ENCODE assay signal across 1 cellular context in the genomic region with DNA sequence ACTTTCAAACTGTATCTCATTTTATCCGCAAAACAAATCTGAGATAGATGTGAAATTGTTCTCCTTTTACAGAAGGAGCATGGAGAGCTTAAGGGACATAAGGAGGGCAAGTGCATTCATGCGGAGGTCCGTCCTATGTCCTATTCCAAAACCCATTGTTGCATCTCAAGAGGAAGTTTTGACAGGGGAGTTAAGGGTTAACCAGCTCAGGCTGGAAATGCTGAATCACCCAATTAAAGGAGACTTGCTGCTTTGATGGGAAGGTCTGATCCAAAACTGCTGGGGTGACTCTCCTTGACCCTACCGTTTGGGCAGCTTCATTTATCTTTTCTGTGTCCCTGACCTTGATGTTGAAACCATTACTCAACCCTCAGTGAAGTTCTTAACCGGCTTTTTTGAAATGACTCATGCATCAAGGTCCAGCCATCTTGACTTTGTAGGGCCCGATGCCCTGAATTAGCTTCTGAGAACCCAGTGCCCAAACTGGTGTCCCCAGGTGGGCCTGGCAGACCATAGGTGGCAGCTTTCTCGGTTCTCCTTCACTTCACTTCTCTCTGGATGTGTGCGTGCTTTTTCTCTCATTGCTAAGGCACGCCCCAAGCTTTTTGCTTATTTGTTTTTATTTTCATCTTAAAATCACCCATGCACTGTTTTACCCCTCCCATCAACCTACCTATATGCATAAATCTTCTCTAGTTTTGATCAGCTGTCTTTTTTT.
A peak's percentile ranks its signal among the peaks of the same experiment; 100 is the strongest.
TF ChIP-seq lines count a peak whose summit lies in the region.

No MANE protein-coding gene starts in this region.

TF ChIP-seq in K562, 482 proteins besides CTCF, POLR2A, EP300 and RAD21 (continued from another document and continues in another):
- TF ChIP-seq POLR2AphosphoS2 (IDR thresholded peaks at IDR 0.05; ENCODE audit: low read length), result no peak
- no peak for TF ChIP-seq ZFP36 (IDR thresholded peaks at IDR 0.05; ENCODE audit: low read depth, low read length, partially characterized antibody)
- no peak for TF ChIP-seq XRCC4 (IDR thresholded peaks at IDR 0.05; ENCODE audit: extremely low read depth, insufficient read depth, insufficient read length)
- TF ChIP-seq ZNF24 (IDR thresholded peaks at IDR 0.05), result no peak
- no peak for TF ChIP-seq GTF2A2 (tag; IDR thresholded peaks at IDR 0.05)
- no peak for TF ChIP-seq FOXK1 (CRISPR knock-in tag; IDR thresholded peaks at IDR 0.05; ENCODE audit: borderline replicate concordance)
- TF ChIP-seq ZNF766 (CRISPR knock-in tag; conservative IDR thresholded peaks at IDR 0.05), result no peak
- 0 out of 2 replicates have a peak, but pooled peaks have one; percentile 35 for TF ChIP-seq KLF1 (tag; IDR thresholded peaks at IDR 0.05)
- no peak for TF ChIP-seq CAMTA2 (CRISPR knock-in tag; conservative IDR thresholded peaks at IDR 0.05)
- TF ChIP-seq, protein P1, sequence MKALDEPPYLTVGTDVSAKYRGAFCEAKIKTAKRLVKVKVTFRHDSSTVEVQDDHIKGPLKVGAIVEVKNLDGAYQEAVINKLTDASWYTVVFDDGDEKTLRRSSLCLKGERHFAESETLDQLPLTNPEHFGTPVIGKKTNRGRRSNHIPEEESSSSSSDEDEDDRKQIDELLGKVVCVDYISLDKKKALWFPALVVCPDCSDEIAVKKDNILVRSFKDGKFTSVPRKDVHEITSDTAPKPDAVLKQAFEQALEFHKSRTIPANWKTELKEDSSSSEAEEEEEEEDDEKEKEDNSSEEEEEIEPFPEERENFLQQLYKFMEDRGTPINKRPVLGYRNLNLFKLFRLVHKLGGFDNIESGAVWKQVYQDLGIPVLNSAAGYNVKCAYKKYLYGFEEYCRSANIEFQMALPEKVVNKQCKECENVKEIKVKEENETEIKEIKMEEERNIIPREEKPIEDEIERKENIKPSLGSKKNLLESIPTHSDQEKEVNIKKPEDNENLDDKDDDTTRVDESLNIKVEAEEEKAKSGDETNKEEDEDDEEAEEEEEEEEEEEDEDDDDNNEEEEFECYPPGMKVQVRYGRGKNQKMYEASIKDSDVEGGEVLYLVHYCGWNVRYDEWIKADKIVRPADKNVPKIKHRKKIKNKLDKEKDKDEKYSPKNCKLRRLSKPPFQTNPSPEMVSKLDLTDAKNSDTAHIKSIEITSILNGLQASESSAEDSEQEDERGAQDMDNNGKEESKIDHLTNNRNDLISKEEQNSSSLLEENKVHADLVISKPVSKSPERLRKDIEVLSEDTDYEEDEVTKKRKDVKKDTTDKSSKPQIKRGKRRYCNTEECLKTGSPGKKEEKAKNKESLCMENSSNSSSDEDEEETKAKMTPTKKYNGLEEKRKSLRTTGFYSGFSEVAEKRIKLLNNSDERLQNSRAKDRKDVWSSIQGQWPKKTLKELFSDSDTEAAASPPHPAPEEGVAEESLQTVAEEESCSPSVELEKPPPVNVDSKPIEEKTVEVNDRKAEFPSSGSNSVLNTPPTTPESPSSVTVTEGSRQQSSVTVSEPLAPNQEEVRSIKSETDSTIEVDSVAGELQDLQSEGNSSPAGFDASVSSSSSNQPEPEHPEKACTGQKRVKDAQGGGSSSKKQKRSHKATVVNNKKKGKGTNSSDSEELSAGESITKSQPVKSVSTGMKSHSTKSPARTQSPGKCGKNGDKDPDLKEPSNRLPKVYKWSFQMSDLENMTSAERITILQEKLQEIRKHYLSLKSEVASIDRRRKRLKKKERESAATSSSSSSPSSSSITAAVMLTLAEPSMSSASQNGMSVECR (CRISPR knock-in tag; IDR thresholded peaks at IDR 0.05), result no peak
- TF ChIP-seq, protein P2, sequence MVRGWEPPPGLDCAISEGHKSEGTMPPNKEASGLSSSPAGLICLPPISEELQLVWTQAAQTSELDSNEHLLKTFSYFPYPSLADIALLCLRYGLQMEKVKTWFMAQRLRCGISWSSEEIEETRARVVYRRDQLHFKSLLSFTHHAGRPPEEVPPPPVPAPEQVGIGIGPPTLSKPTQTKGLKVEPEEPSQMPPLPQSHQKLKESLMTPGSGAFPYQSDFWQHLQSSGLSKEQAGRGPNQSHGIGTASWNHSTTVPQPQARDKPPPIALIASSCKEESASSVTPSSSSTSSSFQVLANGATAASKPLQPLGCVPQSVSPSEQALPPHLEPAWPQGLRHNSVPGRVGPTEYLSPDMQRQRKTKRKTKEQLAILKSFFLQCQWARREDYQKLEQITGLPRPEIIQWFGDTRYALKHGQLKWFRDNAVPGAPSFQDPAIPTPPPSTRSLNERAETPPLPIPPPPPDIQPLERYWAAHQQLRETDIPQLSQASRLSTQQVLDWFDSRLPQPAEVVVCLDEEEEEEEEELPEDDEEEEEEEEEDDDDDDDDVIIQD (CRISPR knock-in tag; IDR thresholded peaks at IDR 0.05), result 0 out of 2 replicates have a peak, but pooled peaks have one; percentile 8
- TF ChIP-seq SP2 (IDR thresholded peaks at IDR 0.05; ENCODE audit: extremely low read depth, low read depth, low read length, poor library complexity, severe bottlenecking), result no peak
- TF ChIP-seq HDAC6 (IDR thresholded peaks at IDR 0.05; ENCODE audit: low read depth, low read length), result no peak
- no peak for TF ChIP-seq TAL1 (IDR thresholded peaks at IDR 0.05)
- no peak for TF ChIP-seq CBFA2T3 (IDR thresholded peaks at IDR 0.05)
- TF ChIP-seq, protein P3, sequence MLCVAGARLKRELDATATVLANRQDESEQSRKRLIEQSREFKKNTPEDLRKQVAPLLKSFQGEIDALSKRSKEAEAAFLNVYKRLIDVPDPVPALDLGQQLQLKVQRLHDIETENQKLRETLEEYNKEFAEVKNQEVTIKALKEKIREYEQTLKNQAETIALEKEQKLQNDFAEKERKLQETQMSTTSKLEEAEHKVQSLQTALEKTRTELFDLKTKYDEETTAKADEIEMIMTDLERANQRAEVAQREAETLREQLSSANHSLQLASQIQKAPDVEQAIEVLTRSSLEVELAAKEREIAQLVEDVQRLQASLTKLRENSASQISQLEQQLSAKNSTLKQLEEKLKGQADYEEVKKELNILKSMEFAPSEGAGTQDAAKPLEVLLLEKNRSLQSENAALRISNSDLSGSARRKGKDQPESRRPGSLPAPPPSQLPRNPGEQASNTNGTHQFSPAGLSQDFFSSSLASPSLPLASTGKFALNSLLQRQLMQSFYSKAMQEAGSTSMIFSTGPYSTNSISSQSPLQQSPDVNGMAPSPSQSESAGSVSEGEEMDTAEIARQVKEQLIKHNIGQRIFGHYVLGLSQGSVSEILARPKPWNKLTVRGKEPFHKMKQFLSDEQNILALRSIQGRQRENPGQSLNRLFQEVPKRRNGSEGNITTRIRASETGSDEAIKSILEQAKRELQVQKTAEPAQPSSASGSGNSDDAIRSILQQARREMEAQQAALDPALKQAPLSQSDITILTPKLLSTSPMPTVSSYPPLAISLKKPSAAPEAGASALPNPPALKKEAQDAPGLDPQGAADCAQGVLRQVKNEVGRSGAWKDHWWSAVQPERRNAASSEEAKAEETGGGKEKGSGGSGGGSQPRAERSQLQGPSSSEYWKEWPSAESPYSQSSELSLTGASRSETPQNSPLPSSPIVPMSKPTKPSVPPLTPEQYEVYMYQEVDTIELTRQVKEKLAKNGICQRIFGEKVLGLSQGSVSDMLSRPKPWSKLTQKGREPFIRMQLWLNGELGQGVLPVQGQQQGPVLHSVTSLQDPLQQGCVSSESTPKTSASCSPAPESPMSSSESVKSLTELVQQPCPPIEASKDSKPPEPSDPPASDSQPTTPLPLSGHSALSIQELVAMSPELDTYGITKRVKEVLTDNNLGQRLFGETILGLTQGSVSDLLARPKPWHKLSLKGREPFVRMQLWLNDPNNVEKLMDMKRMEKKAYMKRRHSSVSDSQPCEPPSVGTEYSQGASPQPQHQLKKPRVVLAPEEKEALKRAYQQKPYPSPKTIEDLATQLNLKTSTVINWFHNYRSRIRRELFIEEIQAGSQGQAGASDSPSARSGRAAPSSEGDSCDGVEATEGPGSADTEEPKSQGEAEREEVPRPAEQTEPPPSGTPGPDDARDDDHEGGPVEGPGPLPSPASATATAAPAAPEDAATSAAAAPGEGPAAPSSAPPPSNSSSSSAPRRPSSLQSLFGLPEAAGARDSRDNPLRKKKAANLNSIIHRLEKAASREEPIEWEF (CRISPR knock-in tag; IDR thresholded peaks at IDR 0.05), result peak; percentile 57; the same call in 1 of the 2 replicates
- no peak for TF ChIP-seq SRSF7 (optimal IDR thresholded peaks at IDR 0.05; ENCODE audit: low read depth, low read length)
- TF ChIP-seq HMGN3 (IDR thresholded peaks at IDR 0.05; ENCODE audit: borderline replicate concordance, extremely low read depth, insufficient read length, low read depth, low read length), result peak; percentile 67
- 0 out of 2 replicates have a peak, but pooled peaks have one; percentile 47 for TF ChIP-seq PTBP1 (IDR thresholded peaks at IDR 0.05; ENCODE audit: low read depth, low read length)
- TF ChIP-seq FOXK2 (conservative IDR thresholded peaks at IDR 0.05 in 1 of 2, IDR thresholded peaks at IDR 0.05 in 1 of 2; ENCODE audit: low read depth in 2 of 2), result no peak
- TF ChIP-seq, protein P4, sequence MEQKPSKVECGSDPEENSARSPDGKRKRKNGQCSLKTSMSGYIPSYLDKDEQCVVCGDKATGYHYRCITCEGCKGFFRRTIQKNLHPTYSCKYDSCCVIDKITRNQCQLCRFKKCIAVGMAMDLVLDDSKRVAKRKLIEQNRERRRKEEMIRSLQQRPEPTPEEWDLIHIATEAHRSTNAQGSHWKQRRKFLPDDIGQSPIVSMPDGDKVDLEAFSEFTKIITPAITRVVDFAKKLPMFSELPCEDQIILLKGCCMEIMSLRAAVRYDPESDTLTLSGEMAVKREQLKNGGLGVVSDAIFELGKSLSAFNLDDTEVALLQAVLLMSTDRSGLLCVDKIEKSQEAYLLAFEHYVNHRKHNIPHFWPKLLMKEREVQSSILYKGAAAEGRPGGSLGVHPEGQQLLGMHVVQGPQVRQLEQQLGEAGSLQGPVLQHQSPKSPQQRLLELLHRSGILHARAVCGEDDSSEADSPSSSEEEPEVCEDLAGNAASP (IDR thresholded peaks at IDR 0.05), result no peak
- no peak for TF ChIP-seq SNRNP70 (optimal IDR thresholded peaks at IDR 0.05; ENCODE audit: low read depth, low read length)
- TF ChIP-seq LARP7 (IDR thresholded peaks at IDR 0.05), result peak; percentile 72; the same call in 1 of the 2 replicates
- no peak for TF ChIP-seq FUS (optimal IDR thresholded peaks at IDR 0.05; ENCODE audit: low read depth, low read length)
- peak; percentile 83; the same call in 1 of the 2 replicates for TF ChIP-seq ZNF589 (CRISPR knock-in tag; IDR thresholded peaks at IDR 0.05; ENCODE audit: low read depth)
- TF ChIP-seq ZKSCAN1 (IDR thresholded peaks at IDR 0.05; ENCODE audit: low read depth, low read length), result no peak
- TF ChIP-seq, protein P5, sequence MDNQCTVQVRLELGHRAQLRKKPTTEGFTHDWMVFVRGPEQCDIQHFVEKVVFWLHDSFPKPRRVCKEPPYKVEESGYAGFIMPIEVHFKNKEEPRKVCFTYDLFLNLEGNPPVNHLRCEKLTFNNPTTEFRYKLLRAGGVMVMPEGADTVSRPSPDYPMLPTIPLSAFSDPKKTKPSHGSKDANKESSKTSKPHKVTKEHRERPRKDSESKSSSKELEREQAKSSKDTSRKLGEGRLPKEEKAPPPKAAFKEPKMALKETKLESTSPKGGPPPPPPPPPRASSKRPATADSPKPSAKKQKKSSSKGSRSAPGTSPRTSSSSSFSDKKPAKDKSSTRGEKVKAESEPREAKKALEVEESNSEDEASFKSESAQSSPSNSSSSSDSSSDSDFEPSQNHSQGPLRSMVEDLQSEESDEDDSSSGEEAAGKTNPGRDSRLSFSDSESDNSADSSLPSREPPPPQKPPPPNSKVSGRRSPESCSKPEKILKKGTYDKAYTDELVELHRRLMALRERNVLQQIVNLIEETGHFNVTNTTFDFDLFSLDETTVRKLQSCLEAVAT (IDR thresholded peaks at IDR 0.05), result no peak
- TF ChIP-seq BRD4 (IDR thresholded peaks at IDR 0.05), result peak; percentile 87; the same call in 1 of the 2 replicates
- TF ChIP-seq, protein P6, sequence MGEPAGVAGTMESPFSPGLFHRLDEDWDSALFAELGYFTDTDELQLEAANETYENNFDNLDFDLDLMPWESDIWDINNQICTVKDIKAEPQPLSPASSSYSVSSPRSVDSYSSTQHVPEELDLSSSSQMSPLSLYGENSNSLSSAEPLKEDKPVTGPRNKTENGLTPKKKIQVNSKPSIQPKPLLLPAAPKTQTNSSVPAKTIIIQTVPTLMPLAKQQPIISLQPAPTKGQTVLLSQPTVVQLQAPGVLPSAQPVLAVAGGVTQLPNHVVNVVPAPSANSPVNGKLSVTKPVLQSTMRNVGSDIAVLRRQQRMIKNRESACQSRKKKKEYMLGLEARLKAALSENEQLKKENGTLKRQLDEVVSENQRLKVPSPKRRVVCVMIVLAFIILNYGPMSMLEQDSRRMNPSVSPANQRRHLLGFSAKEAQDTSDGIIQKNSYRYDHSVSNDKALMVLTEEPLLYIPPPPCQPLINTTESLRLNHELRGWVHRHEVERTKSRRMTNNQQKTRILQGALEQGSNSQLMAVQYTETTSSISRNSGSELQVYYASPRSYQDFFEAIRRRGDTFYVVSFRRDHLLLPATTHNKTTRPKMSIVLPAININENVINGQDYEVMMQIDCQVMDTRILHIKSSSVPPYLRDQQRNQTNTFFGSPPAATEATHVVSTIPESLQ (CRISPR knock-in tag; IDR thresholded peaks at IDR 0.05), result no peak
- no peak; the same call in 1 of the 2 replicates for TF ChIP-seq ZNF263 (CRISPR knock-in tag; IDR thresholded peaks at IDR 0.05; ENCODE audit: borderline replicate concordance)
- TF ChIP-seq, protein P7, sequence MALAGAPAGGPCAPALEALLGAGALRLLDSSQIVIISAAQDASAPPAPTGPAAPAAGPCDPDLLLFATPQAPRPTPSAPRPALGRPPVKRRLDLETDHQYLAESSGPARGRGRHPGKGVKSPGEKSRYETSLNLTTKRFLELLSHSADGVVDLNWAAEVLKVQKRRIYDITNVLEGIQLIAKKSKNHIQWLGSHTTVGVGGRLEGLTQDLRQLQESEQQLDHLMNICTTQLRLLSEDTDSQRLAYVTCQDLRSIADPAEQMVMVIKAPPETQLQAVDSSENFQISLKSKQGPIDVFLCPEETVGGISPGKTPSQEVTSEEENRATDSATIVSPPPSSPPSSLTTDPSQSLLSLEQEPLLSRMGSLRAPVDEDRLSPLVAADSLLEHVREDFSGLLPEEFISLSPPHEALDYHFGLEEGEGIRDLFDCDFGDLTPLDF (CRISPR knock-in tag; IDR thresholded peaks at IDR 0.05), result no peak
- TF ChIP-seq, protein P8, sequence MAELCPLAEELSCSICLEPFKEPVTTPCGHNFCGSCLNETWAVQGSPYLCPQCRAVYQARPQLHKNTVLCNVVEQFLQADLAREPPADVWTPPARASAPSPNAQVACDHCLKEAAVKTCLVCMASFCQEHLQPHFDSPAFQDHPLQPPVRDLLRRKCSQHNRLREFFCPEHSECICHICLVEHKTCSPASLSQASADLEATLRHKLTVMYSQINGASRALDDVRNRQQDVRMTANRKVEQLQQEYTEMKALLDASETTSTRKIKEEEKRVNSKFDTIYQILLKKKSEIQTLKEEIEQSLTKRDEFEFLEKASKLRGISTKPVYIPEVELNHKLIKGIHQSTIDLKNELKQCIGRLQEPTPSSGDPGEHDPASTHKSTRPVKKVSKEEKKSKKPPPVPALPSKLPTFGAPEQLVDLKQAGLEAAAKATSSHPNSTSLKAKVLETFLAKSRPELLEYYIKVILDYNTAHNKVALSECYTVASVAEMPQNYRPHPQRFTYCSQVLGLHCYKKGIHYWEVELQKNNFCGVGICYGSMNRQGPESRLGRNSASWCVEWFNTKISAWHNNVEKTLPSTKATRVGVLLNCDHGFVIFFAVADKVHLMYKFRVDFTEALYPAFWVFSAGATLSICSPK (IDR thresholded peaks at IDR 0.05; ENCODE audit: borderline replicate concordance), result no peak
- TF ChIP-seq ZNF217 (CRISPR knock-in tag; IDR thresholded peaks at IDR 0.05), result no peak
- TF ChIP-seq ESRRB (CRISPR knock-in tag; IDR thresholded peaks at IDR 0.05; ENCODE audit: borderline replicate concordance), result no peak
- 0 out of 2 replicates have a peak, but pooled peaks have one; percentile 22 for TF ChIP-seq ZFP1 (CRISPR knock-in tag; IDR thresholded peaks at IDR 0.05)
- TF ChIP-seq ZNF584 (CRISPR knock-in tag; IDR thresholded peaks at IDR 0.05; ENCODE audit: low read depth), result peak; percentile 92
- TF ChIP-seq ZC3H8 (IDR thresholded peaks at IDR 0.05), result no peak
- TF ChIP-seq SMC3 (conservative IDR thresholded peaks at IDR 0.05; ENCODE audit: insufficient read depth, low read depth, low read length), result 0 out of 2 replicates have a peak, but pooled peaks have one; percentile 16
- no peak; the same call in 1 of the 2 replicates for TF ChIP-seq ELF4 (CRISPR knock-in tag; IDR thresholded peaks at IDR 0.05)
